Comparison of ENCODE assay signal across 8 cellular contexts in genomic region chr1:201019321-201019977, GRCh38.
A peak's percentile ranks its signal among the peaks of the same experiment; 100 is the strongest.
DNase-seq lines count a peak whose midpoint lies in the region; ATAC-seq lines count a peak whose summit lies in the region.

No MANE protein-coding gene starts in this region.

- DNase-seq in NOMO-1 treated with dmso at 0.1 percent for 144 hours (lab: John Stamatoyannopoulos, UW; ENCODE audit: unreplicated experiment) = peak; percentile 94
- peak; percentile 82 for DNase-seq in activated T-cell treated with anti-CD3 and anti-CD28 coated beads for 4 hours
- DNase-seq in germinal center (ENCODE audit: low spot score) = peak; percentile 91
- DNase-seq in stimulated activated CD4-positive, alpha-beta T cell treated with anti-CD3 and anti-CD28 coated beads, Interleukin-1b, Interleukin-23, amount 100 ng/mL, for 4 hours (ENCODE audit: low read depth in 2 of 2) = peak; percentile 69 to 79
- no peak for DNase-seq in GOT3 (lab: John Stamatoyannopoulos, UW)
- no peak for DNase-seq in NCI-H1694 treated with DMSO at 0.1 percent for 48 hours (lab: John Stamatoyannopoulos, UW)

- peak; percentile 57 for ATAC-seq in GM18870 (IDR thresholded peaks at IDR 0.05; ENCODE audit: unreplicated experiment)
- ATAC-seq in HG03060 (IDR thresholded peaks at IDR 0.05; ENCODE audit: low read depth, unreplicated experiment) = peak; percentile 40

Comparison
In these comparisons a context has a peak if more than half of its experiments do, and no peak if none do; other contexts are left out.
1. DNase-seq: peak in NOMO-1 treated with dmso at 0.1 percent for 144 hours (single experiment), activated T-cell treated with anti-CD3 and anti-CD28 coated beads for 4 hours (single experiment), germinal center (single experiment) and stimulated activated CD4-positive, alpha-beta T cell treated with anti-CD3 and anti-CD28 coated beads, Interleukin-1b, Interleukin-23, amount 100 ng/mL, for 4 hours (2 of 2); none in GOT3 (single experiment) and NCI-H1694 treated with DMSO at 0.1 percent for 48 hours (single experiment).